In the genomic region with DNA sequence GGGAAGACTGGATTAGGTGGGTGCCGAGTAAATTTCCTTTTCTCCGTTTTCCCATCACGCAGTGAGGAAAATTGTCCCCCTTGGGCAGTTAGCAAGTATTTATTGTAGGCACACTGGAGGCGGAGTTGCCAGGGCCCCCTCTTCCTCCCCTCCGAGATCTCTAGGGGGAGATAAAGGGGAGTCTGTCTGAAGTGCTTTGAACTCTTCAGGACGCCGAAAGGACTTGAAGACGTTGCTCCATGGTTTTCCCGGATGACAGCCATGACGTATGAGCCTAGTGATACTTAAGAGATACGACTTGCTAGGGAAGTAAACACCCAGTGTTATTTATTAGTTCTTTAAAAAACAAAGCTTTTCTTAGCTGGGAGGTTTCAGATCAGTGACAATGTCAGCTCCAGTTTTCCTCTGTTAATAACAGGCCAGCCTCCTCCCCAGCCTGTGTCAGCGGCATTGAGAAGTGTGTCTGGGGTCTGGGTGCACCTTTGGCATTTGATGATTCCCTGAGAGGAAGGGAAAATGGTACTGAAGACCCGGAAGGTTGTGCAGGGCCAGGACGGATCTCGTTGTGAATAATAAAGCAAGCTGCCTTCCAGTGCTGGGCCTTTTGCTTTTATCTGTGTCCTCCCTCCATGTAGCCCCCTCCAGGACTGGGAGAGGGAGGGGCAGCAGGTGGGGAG, we compare ENCODE assay signal across 1 cellular context.
TF ChIP-seq lines count a peak whose summit lies in the region.

No MANE protein-coding gene starts in this region.

TF ChIP-seq in K562, 482 proteins besides CTCF, POLR2A, EP300 and RAD21:
- TF ChIP-seq NEUROD1 (IDR thresholded peaks at IDR 0.05; ENCODE audit: borderline replicate concordance, low read depth, low read length, partially characterized antibody), result no peak
- TF ChIP-seq KDM4B (IDR thresholded peaks at IDR 0.05; ENCODE audit: borderline replicate concordance in 2 of 2, low read depth in 1 of 2), result no peak
- TF ChIP-seq TCF7 (IDR thresholded peaks at IDR 0.05; ENCODE audit: borderline replicate concordance), result no peak
- TF ChIP-seq ZNF282 (CRISPR knock-in tag; IDR thresholded peaks at IDR 0.05), result no peak
- TF ChIP-seq TSC22D4 (tag; IDR thresholded peaks at IDR 0.05), result no peak
- TF ChIP-seq, protein P1, sequence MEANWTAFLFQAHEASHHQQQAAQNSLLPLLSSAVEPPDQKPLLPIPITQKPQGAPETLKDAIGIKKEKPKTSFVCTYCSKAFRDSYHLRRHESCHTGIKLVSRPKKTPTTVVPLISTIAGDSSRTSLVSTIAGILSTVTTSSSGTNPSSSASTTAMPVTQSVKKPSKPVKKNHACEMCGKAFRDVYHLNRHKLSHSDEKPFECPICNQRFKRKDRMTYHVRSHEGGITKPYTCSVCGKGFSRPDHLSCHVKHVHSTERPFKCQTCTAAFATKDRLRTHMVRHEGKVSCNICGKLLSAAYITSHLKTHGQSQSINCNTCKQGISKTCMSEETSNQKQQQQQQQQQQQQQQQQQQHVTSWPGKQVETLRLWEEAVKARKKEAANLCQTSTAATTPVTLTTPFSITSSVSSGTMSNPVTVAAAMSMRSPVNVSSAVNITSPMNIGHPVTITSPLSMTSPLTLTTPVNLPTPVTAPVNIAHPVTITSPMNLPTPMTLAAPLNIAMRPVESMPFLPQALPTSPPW (CRISPR knock-in tag; IDR thresholded peaks at IDR 0.05), result peak; percentile 40; the same call in 1 of the 2 replicates
